8 cellular contexts compared by ENCODE assay signal in genomic region chr7:76165973-76166403, GRCh38. TPM values are rescaled to one million over a fixed set of nuclear protein-coding genes. Genes with fewer than 3 reads are reported as not detected.
DNase-seq lines count a peak whose midpoint lies in the region; ATAC-seq, FAIRE-seq and TF ChIP-seq lines count a peak whose summit lies in the region.

No MANE protein-coding gene starts in this region.

- H2BK12ac ChIP-seq in H1 (ENCODE audit: low read depth, low read length), result peak overlapping the region; percentile 94; the same call in 1 of the 2 replicates
- H2BK12ac ChIP-seq in neuronal stem cell (ENCODE audit: low read length), result no peak overlapping the region

- peak overlapping the region; percentile 47 for H3K4me3 ChIP-seq in CD4-positive, CD25-positive, alpha-beta regulatory T cell (ENCODE audit: low read depth, low read length)
- peak overlapping the region; percentile 77 for H3K4me3 ChIP-seq in MM.1S (ENCODE audit: low read length)
- peak overlapping the region in 2 of 4 experiments; percentile 0 to 69; a peak in 2 of 8 replicates for H3K4me3 ChIP-seq in H1 (ENCODE audit: extremely low read depth in 1 of 4, insufficient read depth in 2 of 4, low read depth in 3 of 4, low read length in 4 of 4)
- H3K4me3 ChIP-seq in neuronal stem cell (ENCODE audit: low read length in 2 of 2), result peak overlapping the region in 1 of 2 donors; percentile 26

- H4K20me1 ChIP-seq in MM.1S (ENCODE audit: insufficient read depth, low read length) (no peaks in the 10 kb centered on the region), H1 (replicated peaks in 1 of 2; ENCODE audit: control insufficient read depth in 1 of 2, insufficient read depth in 2 of 2, low read length in 2 of 2) (no peaks in the 10 kb centered on the region)

- no peaks in the 10 kb centered on the region for H3K9me3 Mint-ChIP-seq in CD4-positive, CD25-positive, alpha-beta regulatory T cell

- H3K4me1 Mint-ChIP-seq in CD4-positive, CD25-positive, alpha-beta regulatory T cell, result peaks cover 0 to 7% (median 3%) of the 10 kb centered on the region in 4 donors

- POLR2A ChIA-PET in H1 (lab: Charles Lee; ENCODE audit: partially characterized antibody), result interaction anchor here (1.1 to 1.5 kb wide), 6 partner anchors 11 to 99 kb away, joined by 3 to 11 read pairs (median 3); no protein-coding TSS in a partner anchor

- no peaks in the 10 kb centered on the region for H3K36me3 ChIP-seq in CD4-positive, CD25-positive, alpha-beta regulatory T cell (ENCODE audit: control insufficient read depth, insufficient read depth, low read length)
- H3K36me3 ChIP-seq in MM.1S (replicated peaks; ENCODE audit: insufficient read depth, low read length), result no peaks in the 10 kb centered on the region
- H3K36me3 ChIP-seq in H1 (ENCODE audit: control insufficient read depth in 2 of 4, insufficient read depth in 4 of 4, low read length in 3 of 4), result no peaks in the 10 kb centered on the region
- H3K36me3 ChIP-seq in neuronal stem cell (replicated peaks in 1 of 2; ENCODE audit: control insufficient read depth in 2 of 2, insufficient read depth in 2 of 2, low read length in 2 of 2), result no peaks in the 10 kb centered on the region

- H2AFZ ChIP-seq in MM.1S (ENCODE audit: low read length) (peak overlapping the region; percentile 97), H1 (ENCODE audit: low read length) (no peak overlapping the region), neuronal stem cell (ENCODE audit: low read length) (peak overlapping the region; percentile 96)

- H3K9me3 ChIP-seq in CD4-positive, CD25-positive, alpha-beta regulatory T cell (ENCODE audit: control insufficient read depth in 2 of 2, low read length in 2 of 2), result no peaks in the 10 kb centered on the region
- H3K9me3 ChIP-seq in MM.1S (replicated peaks; ENCODE audit: insufficient read depth, low read length) (no peaks in the 10 kb centered on the region), H1 (ENCODE audit: insufficient read depth in 2 of 2, low read depth in 1 of 2, low read length in 1 of 2) (no peaks in the 10 kb centered on the region), neuronal stem cell (replicated peaks in 1 of 2; ENCODE audit: control insufficient read depth in 2 of 2, insufficient read depth in 1 of 2, low read depth in 1 of 2, low read length in 2 of 2) (no peaks in the 10 kb centered on the region)

- no peak for TF ChIP-seq RAD21 in H1 (IDR thresholded peaks at IDR 0.05 in 1 of 2, conservative IDR thresholded peaks at IDR 0.05 in 1 of 2; ENCODE audit: low read depth in 2 of 2, low read length in 2 of 2)

- H4K91ac ChIP-seq in H1 (replicated peaks; ENCODE audit: insufficient read length, low read length) (no peak overlapping the region), neuronal stem cell (ENCODE audit: low read depth, low read length, poor library complexity) (no peak overlapping the region)

- no peaks in the 10 kb centered on the region for H3K9me2 ChIP-seq in MM.1S (replicated peaks; ENCODE audit: insufficient read depth, low read length)

- H2BK15ac ChIP-seq in H1 (ENCODE audit: low read length), result no peak overlapping the region
- no peak overlapping the region for H2BK15ac ChIP-seq in neuronal stem cell (ENCODE audit: low read length)

- TF ChIP-seq CTCF in MM.1S (IDR thresholded peaks at IDR 0.05; ENCODE audit: low read length) (no peak), H1 (IDR thresholded peaks at IDR 0.05; ENCODE audit: control extremely low read depth in 1 of 3, insufficient read depth in 1 of 3, low read depth in 1 of 3, low read length in 3 of 3) (no peak)

- peak overlapping the region; percentile 89 to 95 (median 93) for H3K4me3 Mint-ChIP-seq in CD4-positive, CD25-positive, alpha-beta regulatory T cell

- no peaks in the 10 kb centered on the region for H3K27me3 Mint-ChIP-seq in CD4-positive, CD25-positive, alpha-beta regulatory T cell

- H3F3A ChIP-seq in MM.1S (ENCODE audit: insufficient read depth, low read length), result no peaks in the 10 kb centered on the region

- WGBS in H1 (ENCODE audit: extremely low coverage in 1 of 2, insufficient coverage in 1 of 2, insufficient read length in 1 of 2, insufficient replicate concordance in 2 of 2, low coverage in 1 of 2, low lambda C conversion rate in 2 of 2, missing lambda C conversion rate in 1 of 2), 2 experiments, result 94% methylated on average over 15 of the region's 15 CpGs; no CpG with 5 or more reads in 1 of the 2 experiments
- no CpG with 5 or more reads among the region's 15 CpGs for WGBS in neuronal stem cell (ENCODE audit: extremely low coverage in 2 of 2, insufficient read length in 2 of 2, insufficient replicate concordance in 1 of 2), 2 donors

- TF ChIP-seq EP300 in H1 (IDR thresholded peaks at IDR 0.05; ENCODE audit: borderline replicate concordance in 1 of 2, low read depth in 2 of 2, low read length in 2 of 2), result no peak

- H3K79me1 ChIP-seq in H1 (ENCODE audit: low read depth, low read length) (no peaks in the 10 kb centered on the region), neuronal stem cell (ENCODE audit: low read depth, low read length) (no peaks in the 10 kb centered on the region)

- peak in 1 of 2 donors; percentile 4 for ATAC-seq in CD4-positive, CD25-positive, alpha-beta regulatory T cell (ENCODE audit: low read depth in 2 of 2)
- no peak for ATAC-seq in HG02938 (IDR thresholded peaks at IDR 0.05; ENCODE audit: unreplicated experiment)
- ATAC-seq in GM18861 (IDR thresholded peaks at IDR 0.05; ENCODE audit: unreplicated experiment), result no peak

- H4K8ac ChIP-seq in H1 (ENCODE audit: extremely low read depth, insufficient read depth, low read length) (peak overlapping the region; percentile 90; the same call in 1 of the 2 replicates), neuronal stem cell (ENCODE audit: low read depth, low read length) (no peak overlapping the region)

- no peak for DNase-seq in CD4-positive, CD25-positive, alpha-beta regulatory T cell
- DNase-seq in MM.1S, result no peak
- DNase-seq in H1 (ENCODE audit: low read depth in 1 of 2, low spot score in 2 of 2), result no peak
- DNase-seq in neuronal stem cell (ENCODE audit: low spot score), result no peak
- DNase-seq in midbrain (lab: John Stamatoyannopoulos, UW), result no peak
- DNase-seq in D341Med (ENCODE audit: low spot score), result no peak

- no peak overlapping the region for H3K56ac ChIP-seq in H1 (replicated peaks; ENCODE audit: insufficient read length, low read depth, low read length)

- H3K79me2 ChIP-seq in MM.1S (ENCODE audit: low read length) (no peaks in the 10 kb centered on the region), H1 (ENCODE audit: control insufficient read depth in 1 of 2, insufficient read depth in 2 of 2, low read length in 2 of 2) (no peaks in the 10 kb centered on the region)

- CTCF ChIA-PET in H1 (lab: Charles Lee; ENCODE audit: partially characterized antibody), result interaction anchor here (0.6 to 3.7 kb wide), 6 partner anchors 11 to 104 kb away, joined by 3 to 20 read pairs (median 4); no protein-coding TSS in a partner anchor

- H3K23ac ChIP-seq in H1 (ENCODE audit: insufficient read length), result no peak overlapping the region
- H3K23ac ChIP-seq in neuronal stem cell (ENCODE audit: low read depth, low read length, poor library complexity), result no peak overlapping the region

- no peaks in the 10 kb centered on the region for H3K36me3 Mint-ChIP-seq in CD4-positive, CD25-positive, alpha-beta regulatory T cell

- peak overlapping the region; percentile 83 for H3K4me2 ChIP-seq in MM.1S (ENCODE audit: low read depth, low read length)
- H3K4me2 ChIP-seq in H1 (ENCODE audit: insufficient read depth in 1 of 2, low read depth in 2 of 2, low read length in 2 of 2), result peak overlapping the region; percentile 50 to 92; a peak in 3 of 4 replicates
- H3K4me2 ChIP-seq in neuronal stem cell (ENCODE audit: insufficient read depth, low read length, poor library complexity, severe bottlenecking), result no peak overlapping the region

- H2AK5ac ChIP-seq in H1 (ENCODE audit: low read depth, low read length) (no peak overlapping the region), neuronal stem cell (ENCODE audit: low read depth, low read length) (no peak overlapping the region)

- H3K4ac ChIP-seq in H1 (replicated peaks; ENCODE audit: insufficient read length, low read depth, low read length) (peak overlapping the region; percentile 85), neuronal stem cell (ENCODE audit: low read length) (no peak overlapping the region)

- peaks cover 6% of the 10 kb centered on the region for H3K4me1 ChIP-seq in CD4-positive, CD25-positive, alpha-beta regulatory T cell (ENCODE audit: control insufficient read depth, insufficient read depth, low read length, poor library complexity, severe bottlenecking)
- H3K4me1 ChIP-seq in MM.1S (ENCODE audit: low read length) (no peaks in the 10 kb centered on the region), H1 (replicated peaks in 1 of 4; ENCODE audit: control insufficient read depth in 3 of 4, insufficient read depth in 4 of 4, low read length in 3 of 4) (peaks cover 2 to 17% (median 9%) of the 10 kb centered on the region in 4 experiments), neuronal stem cell (ENCODE audit: control insufficient read depth in 2 of 2, insufficient read depth in 1 of 2, low read depth in 1 of 2, low read length in 2 of 2) (no peaks in the 10 kb centered on the region)

- H2BK120ac ChIP-seq in H1 (replicated peaks; ENCODE audit: low read depth, low read length) (no peak overlapping the region), neuronal stem cell (ENCODE audit: low read depth, low read length) (no peak overlapping the region)

- peak overlapping the region; percentile 79 to 96 (median 96) for H3K27ac Mint-ChIP-seq in CD4-positive, CD25-positive, alpha-beta regulatory T cell

- no peak for FAIRE-seq in H1 (lab: Jason Lieb, UNC)

- H3K23me2 ChIP-seq in H1 (ENCODE audit: low read depth, low read length), result peaks cover 4% of the 10 kb centered on the region; the same call in 1 of the 2 replicates

- no peak overlapping the region for H2BK20ac ChIP-seq in H1 (ENCODE audit: low read length)

- H3K18ac ChIP-seq in H1 (ENCODE audit: extremely low read depth, low read length) (0 out of 2 replicates have a peak overlapping the region, but pooled peaks have one; percentile 63), neuronal stem cell (ENCODE audit: low read length) (peak overlapping the region; percentile 72)

- H2BK5ac ChIP-seq in H1 (ENCODE audit: low read depth, low read length) (peak overlapping the region; percentile 86), neuronal stem cell (ENCODE audit: low read length) (no peak overlapping the region)

- H3K14ac ChIP-seq in H1 (ENCODE audit: insufficient read length) (no peak overlapping the region), neuronal stem cell (ENCODE audit: low read length) (no peak overlapping the region)

- no peak for TF ChIP-seq POLR2A in H1 (IDR thresholded peaks at IDR 0.05; ENCODE audit: control extremely low read depth in 1 of 2, low read depth in 2 of 2, low read length in 2 of 2)

- no peaks in the 10 kb centered on the region for H3K27me3 ChIP-seq in CD4-positive, CD25-positive, alpha-beta regulatory T cell (ENCODE audit: control insufficient read depth, insufficient read depth, low read length)
- no peaks in the 10 kb centered on the region for H3K27me3 ChIP-seq in MM.1S (replicated peaks; ENCODE audit: insufficient read depth, low read length)
- H3K27me3 ChIP-seq in H1 (replicated peaks in 1 of 4; ENCODE audit: control insufficient read depth in 3 of 4, extremely low read depth in 1 of 4, insufficient read depth in 3 of 4, low read length in 3 of 4), result no peaks in the 10 kb centered on the region
- H3K27me3 ChIP-seq in neuronal stem cell (ENCODE audit: control insufficient read depth in 3 of 3, insufficient read depth in 3 of 3, low read depth in 1 of 3, low read length in 3 of 3), result no peaks in the 10 kb centered on the region

- H3K9ac ChIP-seq in MM.1S (ENCODE audit: low read length) (peak overlapping the region; percentile 58; the same call in 1 of the 2 replicates), H1 (replicated peaks in 1 of 4; ENCODE audit: extremely low read depth in 1 of 4, low read depth in 3 of 4, low read length in 3 of 4) (peak overlapping the region in 1 of 4 experiments; percentile 19; a peak in 2 of 7 replicates), neuronal stem cell (ENCODE audit: low read depth, low read length, poor library complexity) (no peak overlapping the region)

- H4K5ac ChIP-seq in H1 (ENCODE audit: insufficient read length, low read depth, low read length), result peak overlapping the region; percentile 68

- peak overlapping the region; percentile 76 for H3K27ac ChIP-seq in CD4-positive, CD25-positive, alpha-beta regulatory T cell (ENCODE audit: insufficient read depth, low read length, poor library complexity, severe bottlenecking)
- no peak overlapping the region; the same call in 1 of the 2 replicates for H3K27ac ChIP-seq in MM.1S (ENCODE audit: low read length)
- peak overlapping the region; percentile 87 for H3K27ac ChIP-seq in H1 (ENCODE audit: low read depth, low read length)
- H3K27ac ChIP-seq in neuronal stem cell (replicated peaks; ENCODE audit: low read length), result no peak overlapping the region

RNA-seq across cellular contexts. Expression of gene SRRM3, which starts 35.7 kb away (rescaled TPM):
- total RNA-seq in CD4-positive, CD25-positive, alpha-beta regulatory T cell, result not detected
- not detected for polyA plus RNA-seq in CD4-positive, CD25-positive, alpha-beta regulatory T cell
- 16.0 and 17.4 TPM in 2 replicates for total RNA-seq in H1 (2021; fragmentation: NEBNext Ultra II Directional; extraction: Animal tissue kit (Norgen Biotek cat#: 25700))
- polyA plus RNA-seq in H1 (2011; rRNA removed), result 10.4 and 18.4 TPM in 2 replicates
- polyA plus RNA-seq in H1 (2011; cell fraction: cytosol; rRNA removed), result 12.8 TPM
- polyA plus RNA-seq in H1 (2011; cell fraction: nucleus; rRNA removed), result 19.3 TPM
- 12.4 to 19.0 TPM (median 18.1 TPM) in 4 replicates for polyA plus RNA-seq in H1 (2012, experiment 1 of 2)
- 15.2 TPM for polyA plus RNA-seq in H1 (2012, experiment 2 of 2)
- 10.6 TPM for polyA plus RNA-seq in H1 (2013, experiment 1 of 2)
- 8.8 TPM for polyA plus RNA-seq in H1 (2013, experiment 2 of 2)
- polyA minus RNA-seq in H1 (2011; rRNA and poly(A)+ RNA removed), result 6.3 and 10.2 TPM in 2 replicates
- polyA minus RNA-seq in H1 (2011; cell fraction: cytosol; rRNA and poly(A)+ RNA removed), result 12.8 TPM
- polyA minus RNA-seq in H1 (2011; cell fraction: nucleus; rRNA and poly(A)+ RNA removed), result 12.0 TPM
- polyA plus RNA-seq in neuronal stem cell (2013, experiment 1 of 2), result 4.1 TPM
- 3.9 TPM for polyA plus RNA-seq in neuronal stem cell (2013, experiment 2 of 2)

Comparison
In these comparisons a context has a peak if more than half of its experiments do, and no peak if none do; other contexts are left out.
1. H3K27ac ChIP-seq: peak in CD4-positive, CD25-positive, alpha-beta regulatory T cell (single experiment) and H1 (single experiment); none in MM.1S (single experiment) and neuronal stem cell (single experiment).
2. RNA of gene SRRM3, which starts 35.7 kb away (total RNA-seq): 16.0 to 17.4 TPM in H1; not detected in CD4-positive, CD25-positive, alpha-beta regulatory T cell (single experiment); every median in the first group is over 10 times any median in the second.